ENCODE assay signal across 15 cellular contexts in genomic region chr6:38566295-38566694, GRCh38.
DNase-seq lines count a peak whose midpoint lies in the region; ATAC-seq, FAIRE-seq and TF ChIP-seq lines count a peak whose summit lies in the region.
"Had no signal": no experiment of that assay in that cellular context is flagged by ENCODE, and none has a peak within 500 bp of the region (broad histone marks: within the 10 kb centered on the region; RNA-seq: fewer than 3 reads in every experiment).

No MANE protein-coding gene starts in this region.

- WGBS in A549 (ENCODE audit: missing lambda C conversion rate) = 26% methylated on average over 4 of the region's 4 CpGs
- WGBS in esophagus squamous epithelium, 2 donors = 67 to 93% methylated on average over 4 of the region's 4 CpGs

- no peak for TF ChIP-seq POLR2A in A549 (IDR thresholded peaks at IDR 0.05; ENCODE audit: low read length)
- no peak for TF ChIP-seq POLR2A in esophagus squamous epithelium (IDR thresholded peaks at IDR 0.05)

- no peaks in the 10 kb centered on the region for H3K36me3 ChIP-seq in GM23338 (ENCODE audit: insufficient read depth)
- no peaks in the 10 kb centered on the region for H3K36me3 ChIP-seq in astrocyte (ENCODE audit: insufficient read depth, low read length)
- H3K36me3 ChIP-seq in ascending aorta = no peaks in the 10 kb centered on the region
- H3K36me3 ChIP-seq in esophagus squamous epithelium = no peaks in the 10 kb centered on the region

- no peaks in the 10 kb centered on the region for H3F3A ChIP-seq in GM23338 (replicated peaks; ENCODE audit: low read depth)

- H3K4me2 ChIP-seq in A549 (peak overlapping the region; percentile 3; the same call in 1 of the 3 replicates), GM23338 (no peak overlapping the region), astrocyte (ENCODE audit: low read length) (peak overlapping the region; percentile 31)

- no peak overlapping the region for H3K4me3 ChIP-seq in A549
- no peak overlapping the region for H3K4me3 ChIP-seq in GM23338
- no peak overlapping the region for H3K4me3 ChIP-seq in astrocyte (ENCODE audit: insufficient read depth, low read depth, low read length)
- no peak overlapping the region for H3K4me3 ChIP-seq in fibroblast of mammary gland (ENCODE audit: control insufficient read depth, low read depth, low read length)
- no peak overlapping the region for H3K4me3 ChIP-seq in ascending aorta
- H3K4me3 ChIP-seq in esophagus squamous epithelium = no peak overlapping the region
- H3K4me3 ChIP-seq: GM12878 had no signal

- H3K79me2 ChIP-seq in GM23338 (replicated peaks; ENCODE audit: insufficient read depth) = no peaks in the 10 kb centered on the region
- no peaks in the 10 kb centered on the region for H3K79me2 ChIP-seq in astrocyte (ENCODE audit: insufficient read depth, low read length)

- H3K9ac ChIP-seq in astrocyte (ENCODE audit: low read length) = no peak overlapping the region

- no peaks in the 10 kb centered on the region for H3K9me2 ChIP-seq in GM23338 (ENCODE audit: insufficient read depth)

- H3K9me3 ChIP-seq in A549 = no peaks in the 10 kb centered on the region
- H3K9me3 ChIP-seq in astrocyte (ENCODE audit: insufficient read depth, low read depth, low read length) = no peaks in the 10 kb centered on the region
- H3K9me3 ChIP-seq in ascending aorta = no peaks in the 10 kb centered on the region
- no peaks in the 10 kb centered on the region for H3K9me3 ChIP-seq in esophagus squamous epithelium

- TF ChIP-seq CTCF in A549 (IDR thresholded peaks at IDR 0.05) (no peak), GM23338 (conservative IDR thresholded peaks at IDR 0.05; ENCODE audit: low read depth in 2 of 2) (no peak), astrocyte (IDR thresholded peaks at IDR 0.05; ENCODE audit: insufficient read depth, low read depth, low read length) (no peak), fibroblast of mammary gland (conservative IDR thresholded peaks at IDR 0.05; ENCODE audit: control insufficient read depth, insufficient read depth, low read depth, low read length) (no peak), ascending aorta (IDR thresholded peaks at IDR 0.05) (no peak), esophagus squamous epithelium (IDR thresholded peaks at IDR 0.05) (no peak)

- ATAC-seq in A549 (no peak), GM23338 (no peak), GM21528 (IDR thresholded peaks at IDR 0.05; ENCODE audit: low FRiP score, unreplicated experiment) (no peak)
- ATAC-seq: GM12878 had no signal

- CTCF ChIA-PET in A549 (lab: Yijun Ruan, JAX) = interaction anchor here (1.2 kb wide), 1 partner anchor 10 kb away, joined by 3 read pairs; no protein-coding TSS in a partner anchor

- POLR2A ChIA-PET in A549 (lab: Yijun Ruan, JAX) = no interaction called here

- no peaks in the 10 kb centered on the region; the same call in 2 of the 3 replicates for H3K9me3 Mint-ChIP-seq in GM23338
- no peaks in the 10 kb centered on the region for H3K9me3 Mint-ChIP-seq in astrocyte (ENCODE audit: unreplicated experiment)
- H3K9me3 Mint-ChIP-seq: CD4-positive, alpha-beta T cell; IgD-negative memory B cell had no signal

- H4K20me1 ChIP-seq in GM23338 (replicated peaks; ENCODE audit: insufficient read depth) (no peaks in the 10 kb centered on the region), astrocyte (ENCODE audit: insufficient read depth, low read length) (no peaks in the 10 kb centered on the region)

- H3K27me3 Mint-ChIP-seq in GM23338 (ENCODE audit: insufficient read depth, low read depth, poor library complexity) (no peaks in the 10 kb centered on the region), astrocyte (ENCODE audit: low read depth, unreplicated experiment) (no peaks in the 10 kb centered on the region)
- H3K27me3 Mint-ChIP-seq: B cell; CD4-positive, alpha-beta T cell; IgD-negative memory B cell had no signal

- H3K4me1 Mint-ChIP-seq in GM23338 (peaks cover 18% of the 10 kb centered on the region), astrocyte (ENCODE audit: low read depth, unreplicated experiment) (peaks cover 4% of the 10 kb centered on the region)

- no peak for DNase-seq in A549 (ENCODE audit: low read depth in 1 of 2, low spot score in 1 of 2)
- DNase-seq in GM23338 (ENCODE audit: low spot score) = peak; percentile 11
- no peak for DNase-seq in astrocyte (ENCODE audit: low read depth)
- peak; percentile 5 for DNase-seq in fibroblast of mammary gland (ENCODE audit: low read depth)
- no peak for DNase-seq in ascending aorta (ENCODE audit: low spot score in 2 of 2)
- no peak for DNase-seq in HuH-7 (ENCODE audit: low spot score)
- DNase-seq in esophagus squamous epithelium (lab: John Stamatoyannopoulos, UW) = no peak
- DNase-seq: C1 segment of cervical spinal cord; Calu3; CD4-positive, alpha-beta T cell; DMS 273 treated with DMSO at 0.1 percent for 48 hours had no signal

- intact Hi-C loops in ascending aorta (cut with DNase I) = no loop called here
- intact Hi-C loops in esophagus squamous epithelium (cut with DNase I) = no loop called here

- no peak overlapping the region for H3K4me3 Mint-ChIP-seq in GM23338
- no peak overlapping the region for H3K4me3 Mint-ChIP-seq in astrocyte (ENCODE audit: unreplicated experiment)
- H3K4me3 Mint-ChIP-seq: B cell; CD4-positive, alpha-beta T cell; IgD-negative memory B cell had no signal

- no peaks in the 10 kb centered on the region for H3K27me3 ChIP-seq in GM23338 (ENCODE audit: insufficient read depth)
- H3K27me3 ChIP-seq in astrocyte (ENCODE audit: insufficient read depth, low read length) = no peaks in the 10 kb centered on the region
- H3K27me3 ChIP-seq in ascending aorta = no peaks in the 10 kb centered on the region
- H3K27me3 ChIP-seq in esophagus squamous epithelium = no peaks in the 10 kb centered on the region

- no peak for TF ChIP-seq RAD21 in A549 (conservative IDR thresholded peaks at IDR 0.05 in 1 of 2, IDR thresholded peaks at IDR 0.05 in 1 of 2)

- no peaks in the 10 kb centered on the region for H3K36me3 Mint-ChIP-seq in GM23338 (ENCODE audit: low read depth)
- no peaks in the 10 kb centered on the region for H3K36me3 Mint-ChIP-seq in astrocyte (ENCODE audit: low read depth, unreplicated experiment)

- H3K27ac ChIP-seq in A549 (no peak overlapping the region), GM23338 (ENCODE audit: low read depth) (no peak overlapping the region), astrocyte (ENCODE audit: low read depth, low read length) (no peak overlapping the region), ascending aorta (no peak overlapping the region), esophagus squamous epithelium (no peak overlapping the region)

- FAIRE-seq in A549 (lab: Jason Lieb, UNC) (no peak), astrocyte (lab: Jason Lieb, UNC) (no peak)
- FAIRE-seq: GM12878 had no signal

- TF ChIP-seq EP300 in A549 (IDR thresholded peaks at IDR 0.05) = no peak

- peaks cover 15% of the 10 kb centered on the region for H3K4me1 ChIP-seq in A549
- peaks cover 10% of the 10 kb centered on the region; the same call in 1 of the 2 replicates for H3K4me1 ChIP-seq in GM23338 (ENCODE audit: insufficient read depth)
- peaks cover 14% of the 10 kb centered on the region for H3K4me1 ChIP-seq in astrocyte (ENCODE audit: insufficient read depth, low read length)
- H3K4me1 ChIP-seq in ascending aorta = no peaks in the 10 kb centered on the region
- peaks cover 0 to 4% (median 3%) of the 10 kb centered on the region in 3 donors for H3K4me1 ChIP-seq in esophagus squamous epithelium

- H3K27ac Mint-ChIP-seq in GM23338 (no peak overlapping the region; the same call in 1 of the 2 replicates), astrocyte (ENCODE audit: unreplicated experiment) (no peak overlapping the region)
- H3K27ac Mint-ChIP-seq: B cell; CD4-positive, alpha-beta T cell; IgD-negative memory B cell had no signal

- H2AFZ ChIP-seq in GM23338 (no peak overlapping the region), astrocyte (ENCODE audit: low read depth, low read length) (no peak overlapping the region)

TF ChIP-seq in A549, 52 proteins besides CTCF, POLR2A, EP300 and RAD21 (continues in another document):
- no peak for TF ChIP-seq NPAS2 (CRISPR knock-in tag; IDR thresholded peaks at IDR 0.05; ENCODE audit: borderline replicate concordance)
- no peak for TF ChIP-seq E2F6 (IDR thresholded peaks at IDR 0.05; ENCODE audit: borderline replicate concordance, low read depth)
- TF ChIP-seq TP53 (CRISPR knock-in tag; IDR thresholded peaks at IDR 0.05) = no peak
- TF ChIP-seq ZSCAN20 (CRISPR knock-in tag; IDR thresholded peaks at IDR 0.05) = no peak
- no peak for TF ChIP-seq ESRRA (IDR thresholded peaks at IDR 0.05; ENCODE audit: borderline replicate concordance, low read length)
- TF ChIP-seq JUNB (IDR thresholded peaks at IDR 0.05) = no peak

TF ChIP-seq in GM23338, 12 proteins besides CTCF, POLR2A, EP300 and RAD21 (continues in another document):
- TF ChIP-seq ZNF331 (CRISPR knock-in tag; IDR thresholded peaks at IDR 0.05; ENCODE audit: low read depth) (no peak), ZNF114 (CRISPR knock-in tag; IDR thresholded peaks at IDR 0.05) (no peak), STAT1 (IDR thresholded peaks at IDR 0.05; ENCODE audit: unreplicated experiment) (no peak), NANOG (IDR thresholded peaks at IDR 0.05; ENCODE audit: borderline replicate concordance) (no peak), POLR2AphosphoS5 (IDR thresholded peaks at IDR 0.05; ENCODE audit: low read depth) (no peak), EZH2 (IDR thresholded peaks at IDR 0.05; ENCODE audit: low read depth, unreplicated experiment) (no peak), CREB1 (CRISPR knock-in tag; IDR thresholded peaks at IDR 0.05; ENCODE audit: low read depth) (no peak), JUNB (IDR thresholded peaks at IDR 0.05; ENCODE audit: unreplicated experiment) (no peak), EZH2phosphoT487 (IDR thresholded peaks at IDR 0.05; ENCODE audit: unreplicated experiment) (no peak)

Comparison
In these comparisons a context has a peak if more than half of its experiments do, and no peak if none do; other contexts are left out.
1. DNase-seq: peak in GM23338 (single experiment) and fibroblast of mammary gland (single experiment); none in A549 (0 of 2), astrocyte (single experiment), ascending aorta (0 of 2), HuH-7 (single experiment) and esophagus squamous epithelium (single experiment).